In genomic region chr12:42893802-42894201, GRCh38 we compare ENCODE assay signal across 1 cellular context.
TF ChIP-seq lines count a peak whose summit lies in the region.

No MANE protein-coding gene starts in this region.

TF ChIP-seq in HepG2, 621 proteins besides CTCF, POLR2A, EP300 and RAD21 (continued from another document):
- TF ChIP-seq JUNB (CRISPR knock-in tag; IDR thresholded peaks at IDR 0.05; ENCODE audit: borderline replicate concordance) (no peak), MED8 (CRISPR knock-in tag; IDR thresholded peaks at IDR 0.05; ENCODE audit: insufficient replicate concordance) (no peak), MAFK (conservative IDR thresholded peaks at IDR 0.05 in 1 of 2, IDR thresholded peaks at IDR 0.05 in 1 of 2; ENCODE audit: low read length in 2 of 2) (peak; percentile 88 to 95), NFYB (CRISPR knock-in tag; IDR thresholded peaks at IDR 0.05) (no peak), ZNF451 (CRISPR knock-in tag; IDR thresholded peaks at IDR 0.05) (no peak), ZNF17 (CRISPR knock-in tag; IDR thresholded peaks at IDR 0.05) (no peak), E2F5 (CRISPR knock-in tag; conservative IDR thresholded peaks at IDR 0.05) (no peak)
